8 cellular contexts compared by ENCODE assay signal in the genomic region with DNA sequence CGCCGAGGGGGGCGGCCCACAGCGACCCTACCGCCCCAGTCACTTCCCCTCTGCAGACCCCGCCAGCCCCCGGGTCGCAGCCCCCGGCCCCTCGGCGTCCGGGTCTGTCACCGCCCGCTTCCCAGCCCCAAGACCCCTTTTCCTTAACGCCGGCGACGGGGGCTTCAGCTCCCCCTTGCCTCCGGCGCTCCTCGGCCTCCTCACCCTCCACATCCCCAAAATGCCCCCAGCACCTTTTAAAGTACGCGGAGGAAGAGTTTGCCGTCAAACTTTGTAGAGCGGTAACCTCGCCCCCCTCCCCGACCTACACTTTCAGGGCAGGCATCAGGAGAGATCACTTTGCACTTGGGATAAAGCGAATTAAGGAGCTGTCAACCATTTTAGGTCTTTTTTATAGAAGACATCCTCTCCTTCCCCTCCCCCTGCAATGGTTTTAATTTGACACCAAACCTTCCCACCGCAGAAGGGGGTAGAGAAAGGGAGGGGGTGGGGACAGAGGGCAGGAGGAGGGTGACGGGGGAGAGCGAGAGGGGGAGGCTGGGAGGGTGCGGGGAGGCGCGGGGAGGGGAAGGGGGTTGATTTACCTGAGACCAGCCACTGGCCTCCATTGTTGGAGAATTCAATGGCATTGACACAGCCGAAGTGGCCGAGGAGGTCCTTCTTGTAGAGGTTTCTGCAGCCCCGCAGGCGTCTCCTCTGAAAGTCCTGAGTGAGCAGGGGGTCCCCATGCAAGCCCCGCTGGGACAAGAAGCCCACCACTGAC. TPM values are rescaled to one million over a fixed set of nuclear protein-coding genes. Genes with fewer than 3 reads are reported as not detected.
A peak's percentile ranks its signal among the peaks of the same experiment; 100 is the strongest.
DNase-seq lines count a peak whose midpoint lies in the region; ATAC-seq and TF ChIP-seq lines count a peak whose summit lies in the region.

No MANE protein-coding gene starts in this region.

- peaks cover 0 to 6% of the 10 kb centered on the region in 2 donors for H3K4me1 ChIP-seq in ascending aorta
- H3K4me1 ChIP-seq in gastrocnemius medialis = peaks cover 24 to 26% of the 10 kb centered on the region in 2 donors

- in situ Hi-C loops in SK-MEL-5 (cut with HindIII; ENCODE audit: low pct_unique_long_range_greater_than_20kb, low sequenced_read_pairs) = no loop called here
- in situ Hi-C loops in gastrocnemius medialis (cut with MboI; ENCODE audit: low sequenced_read_pairs in 4 of 4) = no loop called here

- H3K9me3 ChIP-seq in ascending aorta = no peaks in the 10 kb centered on the region
- no peaks in the 10 kb centered on the region for H3K9me3 ChIP-seq in gastrocnemius medialis

- intact Hi-C loops in ascending aorta (cut with DNase I) = loop anchor here (10.0 kb wide), 1 partner anchor 242 kb away; a partner anchor contains a TSS
- intact Hi-C loops in gastrocnemius medialis (cut with DNase I; ENCODE audit: low total_unique reads) = loop anchor here (2.0 to 5.0 kb wide), 4 partner anchors 62 to 1535 kb away; a partner anchor contains a TSS

- peak overlapping the region; percentile 97 to 98 for H3K27ac ChIP-seq in ascending aorta
- H3K27ac ChIP-seq in gastrocnemius medialis = peak overlapping the region; percentile 92 to 98 (median 98)

- H3K27me3 ChIP-seq in ascending aorta (no peaks in the 10 kb centered on the region), gastrocnemius medialis (no peaks in the 10 kb centered on the region)

- no peak for TF ChIP-seq POLR2A in gastrocnemius medialis (IDR thresholded peaks at IDR 0.05)

- no peak for TF ChIP-seq CTCF in ascending aorta (IDR thresholded peaks at IDR 0.05)
- no peak for TF ChIP-seq CTCF in gastrocnemius medialis (IDR thresholded peaks at IDR 0.05 in 4 of 5, conservative IDR thresholded peaks at IDR 0.05 in 1 of 5)

- ATAC-seq in HG03175 (IDR thresholded peaks at IDR 0.05; ENCODE audit: unreplicated experiment) = peak; percentile 7
- peak; percentile 43 to 47 for ATAC-seq in gastrocnemius medialis
- ATAC-seq in HG03469 (IDR thresholded peaks at IDR 0.05; ENCODE audit: unreplicated experiment) = no peak

- no peaks in the 10 kb centered on the region for H3K36me3 ChIP-seq in ascending aorta
- H3K36me3 ChIP-seq in gastrocnemius medialis = no peaks in the 10 kb centered on the region

- peak in 2 of 3 experiments; percentile 73 to 85 for DNase-seq in NCI-H1417 (lab: John Stamatoyannopoulos, UW)
- no peak for DNase-seq in NCI-H1417 treated with DMSO at 0.1 percent for 48 hours (lab: John Stamatoyannopoulos, UW)
- peak; percentile 35 for DNase-seq in SK-MEL-5 (ENCODE audit: low read depth, low spot score)
- no peak for DNase-seq in ascending aorta (ENCODE audit: low spot score in 2 of 2)
- DNase-seq in hepatic stellate cell (ENCODE audit: low spot score) = peak; percentile 28
- peak; percentile 50 for DNase-seq in gastrocnemius medialis

- H3K4me3 ChIP-seq in ascending aorta (peak overlapping the region; percentile 78 to 92), gastrocnemius medialis (peak overlapping the region; percentile 76 to 99 (median 88))

RNA-seq across cellular contexts. Expression of a gene that starts 0.6 kb away (rescaled TPM):
- 13.6 and 18.4 TPM in 2 replicates for total RNA-seq in SK-MEL-5 (2014; rRNA removed; shearing (Covaris generic))
- 22.3 and 28.4 TPM in 2 replicates for polyA plus RNA-seq in SK-MEL-5 (2015; cell fraction: cytosol; rRNA removed)
- polyA plus RNA-seq in SK-MEL-5 (2015; cell fraction: nucleus; rRNA removed) = 103 and 120 TPM in 2 replicates
- total RNA-seq in ascending aorta (67.8 TPM), gastrocnemius medialis (10 to 100 TPM; 45.9 to 96.6 (median 66.8) TPM)

RNA-seq across cellular contexts. Expression of a gene that starts 38.9 kb away (rescaled TPM):
- 16.7 and 17.4 TPM in 2 replicates for total RNA-seq in SK-MEL-5 (2014; rRNA removed; shearing (Covaris generic))
- polyA plus RNA-seq in SK-MEL-5 (2015; cell fraction: cytosol; rRNA removed) = 11.5 and 13.8 TPM in 2 replicates
- 11.7 and 20.2 TPM in 2 replicates for polyA plus RNA-seq in SK-MEL-5 (2015; cell fraction: nucleus; rRNA removed)
- total RNA-seq in ascending aorta (17.2 TPM), gastrocnemius medialis (10 to 100 TPM; 13.7 to 19.7 (median 16.5) TPM)

Comparison
In these comparisons a context has a peak if more than half of its experiments do, and no peak if none do; other contexts are left out.
1. DNase-seq: peak in NCI-H1417 (2 of 3), SK-MEL-5 (single experiment), hepatic stellate cell (single experiment) and gastrocnemius medialis (2 of 2); none in NCI-H1417 treated with DMSO at 0.1 percent for 48 hours (single experiment) and ascending aorta (0 of 2).